ENCODE assay signal across 8 cellular contexts in genomic region chr13:51452391-51453307, GRCh38. TPM values are rescaled to one million over a fixed set of nuclear protein-coding genes. Genes with fewer than 3 reads are reported as not detected.
DNase-seq lines count a peak whose midpoint lies in the region; ATAC-seq lines count a peak whose summit lies in the region.

Gene INTS6 (minus strand): TSS chr13:51453036. CDS start chr13:51452525, 511 bp downstream.

- H4K20me1 ChIP-seq in BLaER1: no peaks in the 10 kb centered on the region

- H3K27ac Mint-ChIP-seq in activated CD4-positive, alpha-beta T cell treated with anti-CD3 and anti-CD28 coated beads, Interleukin-2, amount 10 ng/mL, durations not matched to agents 7 days and 5 days: peak within 1 kb of the TSS; percentile 95

- intact Hi-C loops in left colon (cut with DNase I, micrococcal nuclease): loop anchor here in 1 of 2 donors (10.0 kb wide), 1 partner anchor 362 kb away; no protein-coding TSS in a partner anchor

- peaks cover 34% of the 10 kb centered on the region for H3K36me3 ChIP-seq in BLaER1

- peaks cover 2% of the 10 kb centered on the region for H3K9me3 Mint-ChIP-seq in activated CD4-positive, alpha-beta T cell treated with anti-CD3 and anti-CD28 coated beads, Interleukin-2, amount 10 ng/mL, durations not matched to agents 7 days and 5 days

- no peaks in the 10 kb centered on the region for H3K27me3 ChIP-seq in BLaER1

- DNase-seq in NCI-H69 (lab: John Stamatoyannopoulos, UW): peak; percentile 98
- peak; percentile 99 for DNase-seq in activated CD4-positive, alpha-beta T cell treated with anti-CD3 and anti-CD28 coated beads, Interleukin-2, amount 10 ng/mL, durations not matched to agents 7 days and 5 days
- peak; percentile 70 for DNase-seq in cortex of kidney (lab: John Stamatoyannopoulos, UW)
- DNase-seq in left colon: peak; percentile 98 to 100
- peak; percentile 99 for DNase-seq in stimulated activated CD4-positive, alpha-beta T cell treated with anti-CD3 and anti-CD28 coated beads, Interleukin-1b, Interleukin-23, amount 100 ng/mL, for 48 hours

- ATAC-seq in GM19328 (IDR thresholded peaks at IDR 0.05; ENCODE audit: unreplicated experiment): peak; percentile 60
- ATAC-seq in HG03520 (IDR thresholded peaks at IDR 0.05; ENCODE audit: unreplicated experiment): peak; percentile 62
- peak; percentile 82 for ATAC-seq in left colon

- H3K36me3 Mint-ChIP-seq in activated CD4-positive, alpha-beta T cell treated with anti-CD3 and anti-CD28 coated beads, Interleukin-2, amount 10 ng/mL, durations not matched to agents 7 days and 5 days (ENCODE audit: low read depth): peaks cover 57% of the 10 kb centered on the region

- H3K27me3 Mint-ChIP-seq in activated CD4-positive, alpha-beta T cell treated with anti-CD3 and anti-CD28 coated beads, Interleukin-2, amount 10 ng/mL, durations not matched to agents 7 days and 5 days: no peaks in the 10 kb centered on the region

- H3K9me3 ChIP-seq in BLaER1: peaks cover 24% of the 10 kb centered on the region

- peak within 1 kb of the TSS; percentile 96 for H3K4me2 ChIP-seq in BLaER1

- CTCF ChIA-PET in activated CD4-positive, alpha-beta T cell treated with anti-CD3 and anti-CD28 coated beads, Interleukin-2, amount 10 ng/mL, durations not matched to agents 7 days and 5 days (lab: Charles Lee): no interaction called here

- peak within 1 kb of the TSS; percentile 100 for H3K27ac ChIP-seq in BLaER1

- H3K9ac ChIP-seq in BLaER1: peak within 1 kb of the TSS; percentile 99

- peak within 1 kb of the TSS; percentile 88 for H3K4me3 ChIP-seq in BLaER1

- H3K4me1 Mint-ChIP-seq in activated CD4-positive, alpha-beta T cell treated with anti-CD3 and anti-CD28 coated beads, Interleukin-2, amount 10 ng/mL, durations not matched to agents 7 days and 5 days: peaks cover 35% of the 10 kb centered on the region

- peak within 1 kb of the TSS; percentile 94 for H3K4me3 Mint-ChIP-seq in activated CD4-positive, alpha-beta T cell treated with anti-CD3 and anti-CD28 coated beads, Interleukin-2, amount 10 ng/mL, durations not matched to agents 7 days and 5 days

- POLR2A ChIA-PET in activated CD4-positive, alpha-beta T cell treated with anti-CD3 and anti-CD28 coated beads, Interleukin-2, amount 10 ng/mL, durations not matched to agents 7 days and 5 days (lab: Charles Lee): interaction anchor here (0.6 to 1.0 kb wide), 13 partner anchors 41 to 1372 kb away, joined by 3 to 8 read pairs (median 3); no protein-coding TSS in a partner anchor

- peaks cover 37% of the 10 kb centered on the region for H3K4me1 ChIP-seq in BLaER1

RNA-seq across cellular contexts. Expression of gene INTS6, which starts in this region (rescaled TPM):
- total RNA-seq in activated CD4-positive, alpha-beta T cell treated with anti-CD3 and anti-CD28 coated beads, Interleukin-2, amount 10 ng/mL, durations not matched to agents 7 days and 5 days: 10 to 100 TPM; 47.9 to 51.6 TPM
- 10 to 100 TPM; 32.1 to 35.4 TPM for total RNA-seq in left colon

Comparison
In these comparisons a context has a peak if more than half of its experiments do, and no peak if none do; other contexts are left out.
1. Peak in every context shown above with its lines: DNase-seq, ATAC-seq, H3K4me3 ChIP-seq and H3K27ac ChIP-seq.